ENCODE assay signal across 8 cellular contexts in the genomic region with DNA sequence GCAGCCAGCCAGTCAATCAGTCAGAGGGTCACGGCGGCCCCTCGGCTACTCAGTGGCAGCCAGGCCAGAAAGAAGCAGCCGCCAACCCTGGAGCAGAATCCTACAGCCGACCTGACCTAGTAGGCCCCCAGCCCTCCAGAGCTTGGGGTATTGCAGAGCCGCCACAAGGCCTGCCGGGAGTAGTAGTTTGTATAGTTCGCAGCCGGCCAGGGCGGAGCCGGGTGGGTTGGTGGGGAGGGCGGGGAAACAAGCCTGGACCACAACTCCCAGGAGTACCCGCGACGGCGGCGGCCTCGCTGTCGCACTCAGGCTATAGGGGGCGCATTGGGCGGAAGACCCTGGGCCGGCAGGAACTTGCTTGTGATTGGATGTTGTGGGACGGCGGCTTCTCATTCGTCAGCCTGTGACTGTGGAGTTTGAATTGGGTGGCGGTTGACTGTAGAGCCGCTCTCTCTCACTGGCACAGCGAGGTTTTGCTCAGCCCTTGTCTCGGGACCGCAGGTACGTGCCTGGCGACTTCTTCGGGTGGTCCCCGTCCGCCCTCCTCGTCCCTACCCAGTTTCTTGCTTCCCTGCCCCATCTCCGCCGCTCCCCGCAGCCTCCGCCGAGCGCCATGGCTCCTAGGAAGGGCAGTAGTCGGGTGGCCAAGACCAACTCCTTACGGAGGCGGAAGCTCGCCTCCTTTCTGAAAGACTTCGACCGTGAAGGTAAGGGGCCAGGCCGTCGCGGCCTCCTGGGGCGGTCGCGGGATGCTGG. TPM values are rescaled to one million over a fixed set of nuclear protein-coding genes. Genes with fewer than 3 reads are reported as not detected.
DNase-seq lines count a peak whose midpoint lies in the region; ATAC-seq and TF ChIP-seq lines count a peak whose summit lies in the region.

A gene (plus strand): TSS at position 439 of the 756 bp plus-strand sequence. CDS start 175 bp downstream, at position 614.

- peak within 1 kb of the TSS; percentile 98 for H3K4me3 Mint-ChIP-seq in WTC11

- CTCF ChIA-PET in WTC11 (lab: Charles Lee), result interaction anchor here (0.6 to 5.7 kb wide), 15 partner anchors 10 to 218 kb away, joined by 3 to 40 read pairs (median 5); a partner anchor contains a TSS

- H3K4me1 Mint-ChIP-seq in WTC11, result peaks cover 16% of the 10 kb centered on the region

- peak; percentile 70 for ATAC-seq in HG03196 (IDR thresholded peaks at IDR 0.05; ENCODE audit: unreplicated experiment)
- peak; percentile 91 for ATAC-seq in WTC11

- H3K27me3 Mint-ChIP-seq in WTC11 (ENCODE audit: low read depth), result no peaks in the 10 kb centered on the region; the same call in 1 of the 2 replicates

- POLR2A ChIA-PET in WTC11 (lab: Charles Lee), result interaction anchor here (0.5 to 2.6 kb wide), 3 partner anchors 30 to 1898 kb away, joined by 3 to 7 read pairs (median 4); a partner anchor contains a TSS

- TF ChIP-seq POLR2A in GM18951 (IDR thresholded peaks at IDR 0.05; ENCODE audit: extremely low read depth, insufficient read depth, insufficient read length), result peak; percentile 82

- no peaks in the 10 kb centered on the region for H3K9me3 Mint-ChIP-seq in WTC11

- DNase-seq in AG09319 (ENCODE audit: extremely low read depth, low read depth) (peak; percentile 93), NCI-H226 (peak; percentile 97), WTC11 (ENCODE audit: low spot score) (peak; percentile 99), cardiac fibroblast (ENCODE audit: low read depth in 2 of 2) (peak; percentile 98), iPS-NIHi7 (ENCODE audit: extremely low spot score) (peak; percentile 99), smooth muscle cell of the brain vasculature (ENCODE audit: low read depth, low spot score) (peak; percentile 93)

- H3K4me3 ChIP-seq in cardiac fibroblast (replicated peaks in 1 of 2; ENCODE audit: low read depth in 2 of 2, low read length in 2 of 2), result peak within 1 kb of the TSS; percentile 98

- in situ Hi-C loops in GM18951 (cut with MboI; ENCODE audit: low sequenced_read_pairs, unreplicated experiment), result no loop called here

- H3K27ac Mint-ChIP-seq in WTC11, result peak within 1 kb of the TSS; percentile 78; the same call in 1 of the 2 replicates

- TF ChIP-seq CTCF in AG09319 (IDR thresholded peaks at IDR 0.05; ENCODE audit: low read depth, low read length) (peak; percentile 79), WTC11 (IDR thresholded peaks at IDR 0.05) (peak; percentile 27; the same call in 1 of the 2 replicates), cardiac fibroblast (IDR thresholded peaks at IDR 0.05; ENCODE audit: low read depth, low read length) (peak; percentile 54)

- H3K36me3 Mint-ChIP-seq in WTC11, result peaks cover 35% of the 10 kb centered on the region

TF ChIP-seq in WTC11, 78 proteins besides CTCF, POLR2A, EP300 and RAD21 (continues in another document):
- peak; percentile 86 for TF ChIP-seq SP1 (CRISPR knock-in tag; conservative IDR thresholded peaks at IDR 0.05)
- peak; percentile 99 for TF ChIP-seq MYBL2 (CRISPR knock-in tag; IDR thresholded peaks at IDR 0.05)
- no peak for TF ChIP-seq SMAD3 (CRISPR knock-in tag; IDR thresholded peaks at IDR 0.05; ENCODE audit: borderline replicate concordance)
- 0 out of 2 replicates have a peak, but pooled peaks have one; percentile 20 for TF ChIP-seq ESRRA (CRISPR knock-in tag; IDR thresholded peaks at IDR 0.05; ENCODE audit: borderline replicate concordance)
- peak; percentile 73 for TF ChIP-seq NFYB (CRISPR knock-in tag; conservative IDR thresholded peaks at IDR 0.05; ENCODE audit: low read depth)
- TF ChIP-seq, protein P1, sequence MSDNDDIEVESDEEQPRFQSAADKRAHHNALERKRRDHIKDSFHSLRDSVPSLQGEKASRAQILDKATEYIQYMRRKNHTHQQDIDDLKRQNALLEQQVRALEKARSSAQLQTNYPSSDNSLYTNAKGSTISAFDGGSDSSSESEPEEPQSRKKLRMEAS (CRISPR knock-in tag; IDR thresholded peaks at IDR 0.05), result 0 out of 2 replicates have a peak, but pooled peaks have one; percentile 53
- TF ChIP-seq, protein P2, sequence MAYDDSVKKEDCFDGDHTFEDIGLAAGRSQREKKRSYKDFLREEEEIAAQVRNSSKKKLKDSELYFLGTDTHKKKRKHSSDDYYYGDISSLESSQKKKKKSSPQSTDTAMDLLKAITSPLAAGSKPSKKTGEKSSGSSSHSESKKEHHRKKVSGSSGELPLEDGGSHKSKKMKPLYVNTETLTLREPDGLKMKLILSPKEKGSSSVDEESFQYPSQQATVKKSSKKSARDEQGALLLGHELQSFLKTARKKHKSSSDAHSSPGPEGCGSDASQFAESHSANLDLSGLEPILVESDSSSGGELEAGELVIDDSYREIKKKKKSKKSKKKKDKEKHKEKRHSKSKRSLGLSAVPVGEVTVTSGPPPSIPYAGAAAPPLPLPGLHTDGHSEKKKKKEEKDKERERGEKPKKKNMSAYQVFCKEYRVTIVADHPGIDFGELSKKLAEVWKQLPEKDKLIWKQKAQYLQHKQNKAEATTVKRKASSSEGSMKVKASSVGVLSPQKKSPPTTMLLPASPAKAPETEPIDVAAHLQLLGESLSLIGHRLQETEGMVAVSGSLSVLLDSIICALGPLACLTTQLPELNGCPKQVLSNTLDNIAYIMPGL (CRISPR knock-in tag; IDR thresholded peaks at IDR 0.05), result peak; percentile 59; the same call in 1 of the 2 replicates
- peak; percentile 69; the same call in 1 of the 2 replicates for TF ChIP-seq FOXK1 (CRISPR knock-in tag; IDR thresholded peaks at IDR 0.05)
- peak; percentile 86 for TF ChIP-seq GABPB1 (CRISPR knock-in tag; IDR thresholded peaks at IDR 0.05)
- TF ChIP-seq, protein P3, sequence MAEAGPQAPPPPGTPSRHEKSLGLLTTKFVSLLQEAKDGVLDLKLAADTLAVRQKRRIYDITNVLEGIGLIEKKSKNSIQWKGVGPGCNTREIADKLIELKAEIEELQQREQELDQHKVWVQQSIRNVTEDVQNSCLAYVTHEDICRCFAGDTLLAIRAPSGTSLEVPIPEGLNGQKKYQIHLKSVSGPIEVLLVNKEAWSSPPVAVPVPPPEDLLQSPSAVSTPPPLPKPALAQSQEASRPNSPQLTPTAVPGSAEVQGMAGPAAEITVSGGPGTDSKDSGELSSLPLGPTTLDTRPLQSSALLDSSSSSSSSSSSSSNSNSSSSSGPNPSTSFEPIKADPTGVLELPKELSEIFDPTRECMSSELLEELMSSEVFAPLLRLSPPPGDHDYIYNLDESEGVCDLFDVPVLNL (CRISPR knock-in tag; IDR thresholded peaks at IDR 0.05; ENCODE audit: borderline replicate concordance, low read depth), result peak; percentile 96
- TF ChIP-seq, protein P4, sequence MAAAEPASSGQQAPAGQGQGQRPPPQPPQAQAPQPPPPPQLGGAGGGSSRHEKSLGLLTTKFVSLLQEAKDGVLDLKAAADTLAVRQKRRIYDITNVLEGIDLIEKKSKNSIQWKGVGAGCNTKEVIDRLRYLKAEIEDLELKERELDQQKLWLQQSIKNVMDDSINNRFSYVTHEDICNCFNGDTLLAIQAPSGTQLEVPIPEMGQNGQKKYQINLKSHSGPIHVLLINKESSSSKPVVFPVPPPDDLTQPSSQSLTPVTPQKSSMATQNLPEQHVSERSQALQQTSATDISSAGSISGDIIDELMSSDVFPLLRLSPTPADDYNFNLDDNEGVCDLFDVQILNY (CRISPR knock-in tag; IDR thresholded peaks at IDR 0.05), result 0 out of 2 replicates have a peak, but pooled peaks have one; percentile 48
- TF ChIP-seq, protein P5, sequence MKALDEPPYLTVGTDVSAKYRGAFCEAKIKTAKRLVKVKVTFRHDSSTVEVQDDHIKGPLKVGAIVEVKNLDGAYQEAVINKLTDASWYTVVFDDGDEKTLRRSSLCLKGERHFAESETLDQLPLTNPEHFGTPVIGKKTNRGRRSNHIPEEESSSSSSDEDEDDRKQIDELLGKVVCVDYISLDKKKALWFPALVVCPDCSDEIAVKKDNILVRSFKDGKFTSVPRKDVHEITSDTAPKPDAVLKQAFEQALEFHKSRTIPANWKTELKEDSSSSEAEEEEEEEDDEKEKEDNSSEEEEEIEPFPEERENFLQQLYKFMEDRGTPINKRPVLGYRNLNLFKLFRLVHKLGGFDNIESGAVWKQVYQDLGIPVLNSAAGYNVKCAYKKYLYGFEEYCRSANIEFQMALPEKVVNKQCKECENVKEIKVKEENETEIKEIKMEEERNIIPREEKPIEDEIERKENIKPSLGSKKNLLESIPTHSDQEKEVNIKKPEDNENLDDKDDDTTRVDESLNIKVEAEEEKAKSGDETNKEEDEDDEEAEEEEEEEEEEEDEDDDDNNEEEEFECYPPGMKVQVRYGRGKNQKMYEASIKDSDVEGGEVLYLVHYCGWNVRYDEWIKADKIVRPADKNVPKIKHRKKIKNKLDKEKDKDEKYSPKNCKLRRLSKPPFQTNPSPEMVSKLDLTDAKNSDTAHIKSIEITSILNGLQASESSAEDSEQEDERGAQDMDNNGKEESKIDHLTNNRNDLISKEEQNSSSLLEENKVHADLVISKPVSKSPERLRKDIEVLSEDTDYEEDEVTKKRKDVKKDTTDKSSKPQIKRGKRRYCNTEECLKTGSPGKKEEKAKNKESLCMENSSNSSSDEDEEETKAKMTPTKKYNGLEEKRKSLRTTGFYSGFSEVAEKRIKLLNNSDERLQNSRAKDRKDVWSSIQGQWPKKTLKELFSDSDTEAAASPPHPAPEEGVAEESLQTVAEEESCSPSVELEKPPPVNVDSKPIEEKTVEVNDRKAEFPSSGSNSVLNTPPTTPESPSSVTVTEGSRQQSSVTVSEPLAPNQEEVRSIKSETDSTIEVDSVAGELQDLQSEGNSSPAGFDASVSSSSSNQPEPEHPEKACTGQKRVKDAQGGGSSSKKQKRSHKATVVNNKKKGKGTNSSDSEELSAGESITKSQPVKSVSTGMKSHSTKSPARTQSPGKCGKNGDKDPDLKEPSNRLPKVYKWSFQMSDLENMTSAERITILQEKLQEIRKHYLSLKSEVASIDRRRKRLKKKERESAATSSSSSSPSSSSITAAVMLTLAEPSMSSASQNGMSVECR (CRISPR knock-in tag; IDR thresholded peaks at IDR 0.05; ENCODE audit: borderline replicate concordance), result peak; percentile 83; the same call in 1 of the 2 replicates
- TF ChIP-seq TCF7 (CRISPR knock-in tag; IDR thresholded peaks at IDR 0.05; ENCODE audit: low read depth), result no peak
- TF ChIP-seq, protein P6, sequence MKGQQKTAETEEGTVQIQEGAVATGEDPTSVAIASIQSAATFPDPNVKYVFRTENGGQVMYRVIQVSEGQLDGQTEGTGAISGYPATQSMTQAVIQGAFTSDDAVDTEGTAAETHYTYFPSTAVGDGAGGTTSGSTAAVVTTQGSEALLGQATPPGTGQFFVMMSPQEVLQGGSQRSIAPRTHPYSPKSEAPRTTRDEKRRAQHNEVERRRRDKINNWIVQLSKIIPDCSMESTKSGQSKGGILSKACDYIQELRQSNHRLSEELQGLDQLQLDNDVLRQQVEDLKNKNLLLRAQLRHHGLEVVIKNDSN (CRISPR knock-in tag; IDR thresholded peaks at IDR 0.05), result no peak
- TF ChIP-seq FOXP1 (CRISPR knock-in tag; IDR thresholded peaks at IDR 0.05; ENCODE audit: borderline replicate concordance), result peak; percentile 79; the same call in 1 of the 2 replicates

RNA-seq across cellular contexts. Expression of the gene that starts here (rescaled TPM):
- 42.1 to 47.7 TPM (median 43.3 TPM) in 3 replicates for total RNA-seq in WTC11 (2021)

Comparison
In these comparisons a context has a peak if more than half of its experiments do, and no peak if none do; other contexts are left out.
1. Peak in every context shown above with its lines: DNase-seq, ATAC-seq and H3K4me3 ChIP-seq.
2. CTCF ChIP-seq: peak in every context shown above with its lines; median percentile 79 in AG09319; 54 in cardiac fibroblast; 27 in WTC11.